ENCODE assay signal across 1 cellular context in the genomic region with DNA sequence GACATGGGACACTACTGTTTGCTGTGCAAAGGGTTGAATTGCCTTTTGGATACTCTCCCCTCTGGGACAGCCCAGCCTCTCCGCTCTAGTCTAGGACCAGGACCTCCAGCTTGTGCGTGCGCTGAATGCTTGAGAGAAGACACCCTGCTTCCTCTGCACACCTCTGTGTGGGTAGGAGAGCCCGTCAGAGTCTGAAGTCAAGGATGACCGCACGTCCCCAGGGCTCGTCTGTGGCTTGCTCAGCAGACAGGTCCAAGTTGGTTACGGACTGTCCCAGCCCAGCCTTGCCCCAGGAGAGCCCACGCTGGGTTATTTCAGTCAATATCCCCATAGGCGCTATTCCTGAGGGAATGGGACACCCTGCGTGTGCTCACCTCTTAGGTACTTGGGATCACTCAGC.
TF ChIP-seq lines count a peak whose summit lies in the region.

No MANE protein-coding gene starts in this region.

TF ChIP-seq in GM12878, 131 proteins besides CTCF, POLR2A, EP300 and RAD21 (continued from another document and continues in another):
- TF ChIP-seq, protein P1, sequence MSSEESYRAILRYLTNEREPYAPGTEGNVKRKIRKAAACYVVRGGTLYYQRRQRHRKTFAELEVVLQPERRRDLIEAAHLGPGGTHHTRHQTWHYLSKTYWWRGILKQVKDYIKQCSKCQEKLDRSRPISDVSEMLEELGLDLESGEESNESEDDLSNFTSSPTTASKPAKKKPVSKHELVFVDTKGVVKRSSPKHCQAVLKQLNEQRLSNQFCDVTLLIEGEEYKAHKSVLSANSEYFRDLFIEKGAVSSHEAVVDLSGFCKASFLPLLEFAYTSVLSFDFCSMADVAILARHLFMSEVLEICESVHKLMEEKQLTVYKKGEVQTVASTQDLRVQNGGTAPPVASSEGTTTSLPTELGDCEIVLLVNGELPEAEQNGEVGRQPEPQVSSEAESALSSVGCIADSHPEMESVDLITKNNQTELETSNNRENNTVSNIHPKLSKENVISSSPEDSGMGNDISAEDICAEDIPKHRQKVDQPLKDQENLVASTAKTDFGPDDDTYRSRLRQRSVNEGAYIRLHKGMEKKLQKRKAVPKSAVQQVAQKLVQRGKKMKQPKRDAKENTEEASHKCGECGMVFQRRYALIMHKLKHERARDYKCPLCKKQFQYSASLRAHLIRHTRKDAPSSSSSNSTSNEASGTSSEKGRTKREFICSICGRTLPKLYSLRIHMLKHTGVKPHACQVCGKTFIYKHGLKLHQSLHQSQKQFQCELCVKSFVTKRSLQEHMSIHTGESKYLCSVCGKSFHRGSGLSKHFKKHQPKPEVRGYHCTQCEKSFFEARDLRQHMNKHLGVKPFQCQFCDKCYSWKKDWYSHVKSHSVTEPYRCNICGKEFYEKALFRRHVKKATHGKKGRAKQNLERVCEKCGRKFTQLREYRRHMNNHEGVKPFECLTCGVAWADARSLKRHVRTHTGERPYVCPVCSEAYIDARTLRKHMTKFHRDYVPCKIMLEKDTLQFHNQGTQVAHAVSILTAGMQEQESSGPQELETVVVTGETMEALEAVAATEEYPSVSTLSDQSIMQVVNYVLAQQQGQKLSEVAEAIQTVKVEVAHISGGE (CRISPR knock-in tag; IDR thresholded peaks at IDR 0.05) = no peak
- TF ChIP-seq NRF1 (conservative IDR thresholded peaks at IDR 0.05; ENCODE audit: low read depth, low read length) = no peak
- TF ChIP-seq RBBP5 (conservative IDR thresholded peaks at IDR 0.05) = no peak
- no peak for TF ChIP-seq ESRRA (IDR thresholded peaks at IDR 0.05; ENCODE audit: low read length)
- TF ChIP-seq, protein P2, sequence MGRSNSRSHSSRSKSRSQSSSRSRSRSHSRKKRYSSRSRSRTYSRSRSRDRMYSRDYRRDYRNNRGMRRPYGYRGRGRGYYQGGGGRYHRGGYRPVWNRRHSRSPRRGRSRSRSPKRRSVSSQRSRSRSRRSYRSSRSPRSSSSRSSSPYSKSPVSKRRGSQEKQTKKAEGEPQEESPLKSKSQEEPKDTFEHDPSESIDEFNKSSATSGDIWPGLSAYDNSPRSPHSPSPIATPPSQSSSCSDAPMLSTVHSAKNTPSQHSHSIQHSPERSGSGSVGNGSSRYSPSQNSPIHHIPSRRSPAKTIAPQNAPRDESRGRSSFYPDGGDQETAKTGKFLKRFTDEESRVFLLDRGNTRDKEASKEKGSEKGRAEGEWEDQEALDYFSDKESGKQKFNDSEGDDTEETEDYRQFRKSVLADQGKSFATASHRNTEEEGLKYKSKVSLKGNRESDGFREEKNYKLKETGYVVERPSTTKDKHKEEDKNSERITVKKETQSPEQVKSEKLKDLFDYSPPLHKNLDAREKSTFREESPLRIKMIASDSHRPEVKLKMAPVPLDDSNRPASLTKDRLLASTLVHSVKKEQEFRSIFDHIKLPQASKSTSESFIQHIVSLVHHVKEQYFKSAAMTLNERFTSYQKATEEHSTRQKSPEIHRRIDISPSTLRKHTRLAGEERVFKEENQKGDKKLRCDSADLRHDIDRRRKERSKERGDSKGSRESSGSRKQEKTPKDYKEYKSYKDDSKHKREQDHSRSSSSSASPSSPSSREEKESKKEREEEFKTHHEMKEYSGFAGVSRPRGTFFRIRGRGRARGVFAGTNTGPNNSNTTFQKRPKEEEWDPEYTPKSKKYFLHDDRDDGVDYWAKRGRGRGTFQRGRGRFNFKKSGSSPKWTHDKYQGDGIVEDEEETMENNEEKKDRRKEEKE (IDR thresholded peaks at IDR 0.05) = no peak
- no peak for TF ChIP-seq TAF1 (IDR thresholded peaks at IDR 0.05; ENCODE audit: borderline replicate concordance, low read depth, low read length)
- TF ChIP-seq MEF2B (IDR thresholded peaks at IDR 0.05; ENCODE audit: partially characterized antibody, poor library complexity, severe bottlenecking) = peak; percentile 88
- TF ChIP-seq POLR2AphosphoS5 (IDR thresholded peaks at IDR 0.05; ENCODE audit: low read length) = no peak
- TF ChIP-seq, protein P3, sequence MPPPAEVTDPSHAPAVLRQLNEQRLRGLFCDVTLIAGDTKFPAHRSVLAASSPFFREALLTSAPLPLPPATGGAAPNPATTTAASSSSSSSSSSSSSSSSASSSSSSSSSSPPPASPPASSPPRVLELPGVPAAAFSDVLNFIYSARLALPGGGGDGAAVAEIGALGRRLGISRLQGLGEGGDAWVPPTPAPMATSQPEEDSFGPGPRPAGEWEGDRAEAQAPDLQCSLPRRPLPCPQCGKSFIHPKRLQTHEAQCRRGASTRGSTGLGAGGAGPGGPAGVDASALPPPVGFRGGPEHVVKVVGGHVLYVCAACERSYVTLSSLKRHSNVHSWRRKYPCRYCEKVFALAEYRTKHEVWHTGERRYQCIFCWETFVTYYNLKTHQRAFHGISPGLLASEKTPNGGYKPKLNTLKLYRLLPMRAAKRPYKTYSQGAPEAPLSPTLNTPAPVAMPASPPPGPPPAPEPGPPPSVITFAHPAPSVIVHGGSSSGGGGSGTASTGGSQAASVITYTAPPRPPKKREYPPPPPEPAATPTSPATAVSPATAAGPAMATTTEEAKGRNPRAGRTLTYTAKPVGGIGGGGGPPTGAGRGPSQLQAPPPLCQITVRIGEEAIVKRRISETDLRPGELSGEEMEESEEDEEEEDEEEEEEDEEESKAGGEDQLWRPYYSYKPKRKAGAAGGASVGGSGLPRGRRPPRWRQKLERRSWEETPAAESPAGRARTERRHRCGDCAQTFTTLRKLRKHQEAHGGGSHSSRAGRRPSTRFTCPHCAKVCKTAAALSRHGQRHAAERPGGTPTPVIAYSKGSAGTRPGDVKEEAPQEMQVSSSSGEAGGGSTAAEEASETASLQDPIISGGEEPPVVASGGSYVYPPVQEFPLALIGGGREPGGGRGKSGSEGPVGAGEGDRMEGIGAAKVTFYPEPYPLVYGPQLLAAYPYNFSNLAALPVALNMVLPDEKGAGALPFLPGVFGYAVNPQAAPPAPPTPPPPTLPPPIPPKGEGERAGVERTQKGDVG (CRISPR knock-in tag; IDR thresholded peaks at IDR 0.05) = no peak
- no peak for TF ChIP-seq MYC (IDR thresholded peaks at IDR 0.05; ENCODE audit: insufficient read depth, insufficient read length, insufficient replicate concordance, low read length, severe bottlenecking)
- no peak for TF ChIP-seq SMAD5 (IDR thresholded peaks at IDR 0.05; ENCODE audit: low read depth)
- TF ChIP-seq, protein P4, sequence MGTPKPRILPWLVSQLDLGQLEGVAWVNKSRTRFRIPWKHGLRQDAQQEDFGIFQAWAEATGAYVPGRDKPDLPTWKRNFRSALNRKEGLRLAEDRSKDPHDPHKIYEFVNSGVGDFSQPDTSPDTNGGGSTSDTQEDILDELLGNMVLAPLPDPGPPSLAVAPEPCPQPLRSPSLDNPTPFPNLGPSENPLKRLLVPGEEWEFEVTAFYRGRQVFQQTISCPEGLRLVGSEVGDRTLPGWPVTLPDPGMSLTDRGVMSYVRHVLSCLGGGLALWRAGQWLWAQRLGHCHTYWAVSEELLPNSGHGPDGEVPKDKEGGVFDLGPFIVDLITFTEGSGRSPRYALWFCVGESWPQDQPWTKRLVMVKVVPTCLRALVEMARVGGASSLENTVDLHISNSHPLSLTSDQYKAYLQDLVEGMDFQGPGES (IDR thresholded peaks at IDR 0.05) = no peak
- TF ChIP-seq, protein P5, sequence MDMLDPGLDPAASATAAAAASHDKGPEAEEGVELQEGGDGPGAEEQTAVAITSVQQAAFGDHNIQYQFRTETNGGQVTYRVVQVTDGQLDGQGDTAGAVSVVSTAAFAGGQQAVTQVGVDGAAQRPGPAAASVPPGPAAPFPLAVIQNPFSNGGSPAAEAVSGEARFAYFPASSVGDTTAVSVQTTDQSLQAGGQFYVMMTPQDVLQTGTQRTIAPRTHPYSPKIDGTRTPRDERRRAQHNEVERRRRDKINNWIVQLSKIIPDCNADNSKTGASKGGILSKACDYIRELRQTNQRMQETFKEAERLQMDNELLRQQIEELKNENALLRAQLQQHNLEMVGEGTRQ (IDR thresholded peaks at IDR 0.05; ENCODE audit: borderline replicate concordance, low read depth, low read length) = no peak
- no peak for TF ChIP-seq ZNF384 (IDR thresholded peaks at IDR 0.05; ENCODE audit: borderline replicate concordance, low read depth, low read length)
- TF ChIP-seq, protein P6, sequence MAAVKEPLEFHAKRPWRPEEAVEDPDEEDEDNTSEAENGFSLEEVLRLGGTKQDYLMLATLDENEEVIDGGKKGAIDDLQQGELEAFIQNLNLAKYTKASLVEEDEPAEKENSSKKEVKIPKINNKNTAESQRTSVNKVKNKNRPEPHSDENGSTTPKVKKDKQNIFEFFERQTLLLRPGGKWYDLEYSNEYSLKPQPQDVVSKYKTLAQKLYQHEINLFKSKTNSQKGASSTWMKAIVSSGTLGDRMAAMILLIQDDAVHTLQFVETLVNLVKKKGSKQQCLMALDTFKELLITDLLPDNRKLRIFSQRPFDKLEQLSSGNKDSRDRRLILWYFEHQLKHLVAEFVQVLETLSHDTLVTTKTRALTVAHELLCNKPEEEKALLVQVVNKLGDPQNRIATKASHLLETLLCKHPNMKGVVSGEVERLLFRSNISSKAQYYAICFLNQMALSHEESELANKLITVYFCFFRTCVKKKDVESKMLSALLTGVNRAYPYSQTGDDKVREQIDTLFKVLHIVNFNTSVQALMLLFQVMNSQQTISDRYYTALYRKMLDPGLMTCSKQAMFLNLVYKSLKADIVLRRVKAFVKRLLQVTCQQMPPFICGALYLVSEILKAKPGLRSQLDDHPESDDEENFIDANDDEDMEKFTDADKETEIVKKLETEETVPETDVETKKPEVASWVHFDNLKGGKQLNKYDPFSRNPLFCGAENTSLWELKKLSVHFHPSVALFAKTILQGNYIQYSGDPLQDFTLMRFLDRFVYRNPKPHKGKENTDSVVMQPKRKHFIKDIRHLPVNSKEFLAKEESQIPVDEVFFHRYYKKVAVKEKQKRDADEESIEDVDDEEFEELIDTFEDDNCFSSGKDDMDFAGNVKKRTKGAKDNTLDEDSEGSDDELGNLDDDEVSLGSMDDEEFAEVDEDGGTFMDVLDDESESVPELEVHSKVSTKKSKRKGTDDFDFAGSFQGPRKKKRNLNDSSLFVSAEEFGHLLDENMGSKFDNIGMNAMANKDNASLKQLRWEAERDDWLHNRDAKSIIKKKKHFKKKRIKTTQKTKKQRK (IDR thresholded peaks at IDR 0.05; ENCODE audit: low read depth, low read length) = no peak
- TF ChIP-seq CEBPB (IDR thresholded peaks at IDR 0.05; ENCODE audit: borderline replicate concordance in 1 of 2, low read depth in 2 of 2, low read length in 2 of 2) = no peak
- TF ChIP-seq, protein P7, sequence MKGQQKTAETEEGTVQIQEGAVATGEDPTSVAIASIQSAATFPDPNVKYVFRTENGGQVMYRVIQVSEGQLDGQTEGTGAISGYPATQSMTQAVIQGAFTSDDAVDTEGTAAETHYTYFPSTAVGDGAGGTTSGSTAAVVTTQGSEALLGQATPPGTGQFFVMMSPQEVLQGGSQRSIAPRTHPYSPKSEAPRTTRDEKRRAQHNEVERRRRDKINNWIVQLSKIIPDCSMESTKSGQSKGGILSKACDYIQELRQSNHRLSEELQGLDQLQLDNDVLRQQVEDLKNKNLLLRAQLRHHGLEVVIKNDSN (IDR thresholded peaks at IDR 0.05; ENCODE audit: borderline replicate concordance, extremely low read length, insufficient read depth, low read depth, low read length) = no peak
- no peak for TF ChIP-seq TCF7 (IDR thresholded peaks at IDR 0.05; ENCODE audit: borderline replicate concordance)
- TF ChIP-seq NFIC (IDR thresholded peaks at IDR 0.05; ENCODE audit: low read depth, low read length) = 0 out of 2 replicates have a peak, but pooled peaks have one; percentile 18
- no peak for TF ChIP-seq SUZ12 (IDR thresholded peaks at IDR 0.05; ENCODE audit: unreplicated experiment)
- TF ChIP-seq BACH1 (IDR thresholded peaks at IDR 0.05; ENCODE audit: borderline replicate concordance) = no peak
- TF ChIP-seq JUND (IDR thresholded peaks at IDR 0.05; ENCODE audit: low read depth, low read length) = peak; percentile 38; the same call in 1 of the 2 replicates
- TF ChIP-seq, protein P8, sequence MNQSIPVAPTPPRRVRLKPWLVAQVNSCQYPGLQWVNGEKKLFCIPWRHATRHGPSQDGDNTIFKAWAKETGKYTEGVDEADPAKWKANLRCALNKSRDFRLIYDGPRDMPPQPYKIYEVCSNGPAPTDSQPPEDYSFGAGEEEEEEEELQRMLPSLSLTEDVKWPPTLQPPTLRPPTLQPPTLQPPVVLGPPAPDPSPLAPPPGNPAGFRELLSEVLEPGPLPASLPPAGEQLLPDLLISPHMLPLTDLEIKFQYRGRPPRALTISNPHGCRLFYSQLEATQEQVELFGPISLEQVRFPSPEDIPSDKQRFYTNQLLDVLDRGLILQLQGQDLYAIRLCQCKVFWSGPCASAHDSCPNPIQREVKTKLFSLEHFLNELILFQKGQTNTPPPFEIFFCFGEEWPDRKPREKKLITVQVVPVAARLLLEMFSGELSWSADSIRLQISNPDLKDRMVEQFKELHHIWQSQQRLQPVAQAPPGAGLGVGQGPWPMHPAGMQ (IDR thresholded peaks at IDR 0.05; ENCODE audit: borderline replicate concordance) = no peak
- peak; percentile 15; the same call in 1 of the 3 replicates for TF ChIP-seq POU2F2 (IDR thresholded peaks at IDR 0.05; ENCODE audit: borderline replicate concordance, low read depth, low read length)
- TF ChIP-seq NR2C1 (IDR thresholded peaks at IDR 0.05) = no peak
- no peak for TF ChIP-seq YBX1 (IDR thresholded peaks at IDR 0.05)
- TF ChIP-seq, protein P9, sequence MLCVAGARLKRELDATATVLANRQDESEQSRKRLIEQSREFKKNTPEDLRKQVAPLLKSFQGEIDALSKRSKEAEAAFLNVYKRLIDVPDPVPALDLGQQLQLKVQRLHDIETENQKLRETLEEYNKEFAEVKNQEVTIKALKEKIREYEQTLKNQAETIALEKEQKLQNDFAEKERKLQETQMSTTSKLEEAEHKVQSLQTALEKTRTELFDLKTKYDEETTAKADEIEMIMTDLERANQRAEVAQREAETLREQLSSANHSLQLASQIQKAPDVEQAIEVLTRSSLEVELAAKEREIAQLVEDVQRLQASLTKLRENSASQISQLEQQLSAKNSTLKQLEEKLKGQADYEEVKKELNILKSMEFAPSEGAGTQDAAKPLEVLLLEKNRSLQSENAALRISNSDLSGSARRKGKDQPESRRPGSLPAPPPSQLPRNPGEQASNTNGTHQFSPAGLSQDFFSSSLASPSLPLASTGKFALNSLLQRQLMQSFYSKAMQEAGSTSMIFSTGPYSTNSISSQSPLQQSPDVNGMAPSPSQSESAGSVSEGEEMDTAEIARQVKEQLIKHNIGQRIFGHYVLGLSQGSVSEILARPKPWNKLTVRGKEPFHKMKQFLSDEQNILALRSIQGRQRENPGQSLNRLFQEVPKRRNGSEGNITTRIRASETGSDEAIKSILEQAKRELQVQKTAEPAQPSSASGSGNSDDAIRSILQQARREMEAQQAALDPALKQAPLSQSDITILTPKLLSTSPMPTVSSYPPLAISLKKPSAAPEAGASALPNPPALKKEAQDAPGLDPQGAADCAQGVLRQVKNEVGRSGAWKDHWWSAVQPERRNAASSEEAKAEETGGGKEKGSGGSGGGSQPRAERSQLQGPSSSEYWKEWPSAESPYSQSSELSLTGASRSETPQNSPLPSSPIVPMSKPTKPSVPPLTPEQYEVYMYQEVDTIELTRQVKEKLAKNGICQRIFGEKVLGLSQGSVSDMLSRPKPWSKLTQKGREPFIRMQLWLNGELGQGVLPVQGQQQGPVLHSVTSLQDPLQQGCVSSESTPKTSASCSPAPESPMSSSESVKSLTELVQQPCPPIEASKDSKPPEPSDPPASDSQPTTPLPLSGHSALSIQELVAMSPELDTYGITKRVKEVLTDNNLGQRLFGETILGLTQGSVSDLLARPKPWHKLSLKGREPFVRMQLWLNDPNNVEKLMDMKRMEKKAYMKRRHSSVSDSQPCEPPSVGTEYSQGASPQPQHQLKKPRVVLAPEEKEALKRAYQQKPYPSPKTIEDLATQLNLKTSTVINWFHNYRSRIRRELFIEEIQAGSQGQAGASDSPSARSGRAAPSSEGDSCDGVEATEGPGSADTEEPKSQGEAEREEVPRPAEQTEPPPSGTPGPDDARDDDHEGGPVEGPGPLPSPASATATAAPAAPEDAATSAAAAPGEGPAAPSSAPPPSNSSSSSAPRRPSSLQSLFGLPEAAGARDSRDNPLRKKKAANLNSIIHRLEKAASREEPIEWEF (IDR thresholded peaks at IDR 0.05; ENCODE audit: insufficient replicate concordance, low read depth, low read length) = no peak
- TF ChIP-seq NFXL1 (IDR thresholded peaks at IDR 0.05; ENCODE audit: borderline replicate concordance) = no peak
- TF ChIP-seq MXI1 (IDR thresholded peaks at IDR 0.05; ENCODE audit: low read depth, low read length) = no peak
- no peak for TF ChIP-seq SREBF2 (IDR thresholded peaks at IDR 0.05; ENCODE audit: low read length)
- TF ChIP-seq ZNF217 (IDR thresholded peaks at IDR 0.05) = no peak
